Comparison of ENCODE assay signal across 19 cellular contexts in the genomic region with DNA sequence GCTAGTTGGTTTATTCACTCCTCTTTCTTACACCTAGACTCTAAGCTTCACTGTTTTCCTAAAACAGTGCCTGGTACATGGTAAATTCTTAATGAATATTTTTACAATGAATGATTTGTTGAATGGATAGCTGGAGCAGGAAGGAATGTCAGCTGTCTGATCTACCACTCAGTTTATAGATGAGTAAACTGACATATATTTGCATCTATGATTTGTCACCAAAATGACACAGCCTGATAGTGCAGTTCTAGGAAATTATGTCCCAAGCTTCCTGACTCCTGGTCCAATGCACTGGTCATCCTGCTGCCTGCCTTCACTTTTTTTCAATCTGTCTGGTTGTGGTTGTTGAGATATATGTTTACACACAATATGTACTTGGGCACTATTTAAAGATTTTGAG.
DNase-seq lines count a peak whose midpoint lies in the region; ATAC-seq, FAIRE-seq and TF ChIP-seq lines count a peak whose summit lies in the region.
"Had no signal": no experiment of that assay in that cellular context is flagged by ENCODE, and none has a peak within 500 bp of the region (broad histone marks: within the 10 kb centered on the region; RNA-seq: fewer than 3 reads in every experiment).

No MANE protein-coding gene starts in this region.

- no peak for TF ChIP-seq RAD21 in neural cell (conservative IDR thresholded peaks at IDR 0.05)

- H3K4me3 ChIP-seq in bronchial epithelial cell (ENCODE audit: low read depth, low read length): no peak overlapping the region
- no peak overlapping the region for H3K4me3 ChIP-seq in neural cell (ENCODE audit: low read length)
- no peak overlapping the region for H3K4me3 ChIP-seq in pancreas
- H3K4me3 ChIP-seq in left lung: no peak overlapping the region
- H3K4me3 ChIP-seq: upper lobe of left lung had no signal

- H3K27me3 Mint-ChIP-seq in natural killer cell treated with Interleukin-12 subunit alpha and Interleukin-12 subunit beta and Interleukin-15 and Interleukin-18, amount 100 ng/mL, for 72 hours: no peaks in the 10 kb centered on the region

- H3K36me3 Mint-ChIP-seq in natural killer cell treated with Interleukin-12 subunit alpha and Interleukin-12 subunit beta and Interleukin-15 and Interleukin-18, amount 100 ng/mL, for 72 hours: no peaks in the 10 kb centered on the region

- TF ChIP-seq CTCF in bronchial epithelial cell (IDR thresholded peaks at IDR 0.05; ENCODE audit: insufficient read depth, low read length, severe bottlenecking) (no peak), neural cell (IDR thresholded peaks at IDR 0.05; ENCODE audit: poor library complexity, severe bottlenecking) (no peak), pancreas (IDR thresholded peaks at IDR 0.05) (no peak), left lung (IDR thresholded peaks at IDR 0.05) (no peak)

- no peaks in the 10 kb centered on the region for H3K9me3 ChIP-seq in neural cell (ENCODE audit: low read length)
- H3K9me3 ChIP-seq in pancreas: no peaks in the 10 kb centered on the region
- no peaks in the 10 kb centered on the region for H3K9me3 ChIP-seq in left lung
- H3K9me3 ChIP-seq: upper lobe of left lung had no signal

- FAIRE-seq in bronchial epithelial cell (lab: Jason Lieb, UNC) (no peak), pancreas (lab: Jason Lieb, UNC) (no peak)
- FAIRE-seq: GM18507 had no signal

- DNase-seq in ELR (ENCODE audit: low read depth) (peak; percentile 59), NCI-H226 (peak; percentile 48), bronchial epithelial cell (ENCODE audit: low read depth) (peak; percentile 56), pancreas (no peak), KG1 (lab: John Stamatoyannopoulos, UW) (no peak), left lung (no peak)
- no peak for DNase-seq in natural killer cell treated with Interleukin-12 subunit alpha and Interleukin-12 subunit beta and Interleukin-15 and Interleukin-18, amount 100 ng/mL, for 72 hours (ENCODE audit: low spot score)
- DNase-seq: activated effector memory CD4-positive, alpha-beta T cell treated with anti-CD3 and anti-CD28 coated beads, Interleukin-2, amount 50 U/mL, for 16 hours; amygdala; DND-41; endodermal cell; NCI-H2029 treated with DMSO at 0.1 percent for 48 hours; NCI-H526 treated with DMSO at 0.1 percent for 48 hours; right cardiac atrium; stimulated activated CD4-positive, alpha-beta T cell treated with anti-CD3 and anti-CD28 coated beads, Interleukin-1b, Interleukin-23, amount 100 ng/mL, for 48 hours; stimulated activated naive CD8-positive, alpha-beta T cell treated with anti-CD3 and anti-CD28 coated beads, Interleukin-15, Interleukin-2, amounts not matched to agents 100 U/mL and 50 U/mL, for 24 hours; upper lobe of left lung had no signal

- no peaks in the 10 kb centered on the region for H3K36me3 ChIP-seq in bronchial epithelial cell (ENCODE audit: control insufficient read depth, insufficient read depth, low read length)
- no peaks in the 10 kb centered on the region for H3K36me3 ChIP-seq in neural cell (ENCODE audit: insufficient read depth, low read length)
- no peaks in the 10 kb centered on the region for H3K36me3 ChIP-seq in pancreas
- H3K36me3 ChIP-seq in left lung: no peaks in the 10 kb centered on the region
- H3K36me3 ChIP-seq: upper lobe of left lung had no signal

- no peak overlapping the region for H2AFZ ChIP-seq in neural cell (ENCODE audit: low read depth, low read length)

- intact Hi-C loops in pancreas (cut with DNase I): no loop called here
- intact Hi-C loops in left lung (cut with DNase I): no loop called here

- no peak overlapping the region for H3K9ac ChIP-seq in neural cell (ENCODE audit: low read length)

- no peaks in the 10 kb centered on the region for H3K79me2 ChIP-seq in neural cell (replicated peaks; ENCODE audit: insufficient read depth, low read length)

- H3K4me3 Mint-ChIP-seq in natural killer cell treated with Interleukin-12 subunit alpha and Interleukin-12 subunit beta and Interleukin-15 and Interleukin-18, amount 100 ng/mL, for 72 hours: no peak overlapping the region
- H3K4me3 Mint-ChIP-seq: endodermal cell had no signal

- no peaks in the 10 kb centered on the region for H4K20me1 ChIP-seq in neural cell (ENCODE audit: insufficient read depth)

- no peaks in the 10 kb centered on the region for H3K27me3 ChIP-seq in bronchial epithelial cell (ENCODE audit: control insufficient read depth, insufficient read depth, low read length)
- no peaks in the 10 kb centered on the region for H3K27me3 ChIP-seq in neural cell (ENCODE audit: insufficient read depth, low read depth, low read length)
- no peaks in the 10 kb centered on the region for H3K27me3 ChIP-seq in pancreas
- H3K27me3 ChIP-seq in left lung: no peaks in the 10 kb centered on the region
- H3K27me3 ChIP-seq: upper lobe of left lung had no signal

- no peak overlapping the region for H3K27ac ChIP-seq in neural cell (ENCODE audit: low read length)
- no peak overlapping the region for H3K27ac ChIP-seq in pancreas
- H3K27ac ChIP-seq in left lung: no peak overlapping the region
- H3K27ac ChIP-seq: upper lobe of left lung had no signal

- H3K9me3 Mint-ChIP-seq in natural killer cell treated with Interleukin-12 subunit alpha and Interleukin-12 subunit beta and Interleukin-15 and Interleukin-18, amount 100 ng/mL, for 72 hours: peaks cover 6% of the 10 kb centered on the region
- H3K9me3 Mint-ChIP-seq: endodermal cell had no signal

- no peaks in the 10 kb centered on the region for H3K4me1 ChIP-seq in pancreas
- H3K4me1 ChIP-seq in left lung: no peaks in the 10 kb centered on the region
- H3K4me1 ChIP-seq: upper lobe of left lung had no signal

- no peak for ATAC-seq in natural killer cell treated with Interleukin-12 subunit alpha and Interleukin-12 subunit beta and Interleukin-15 and Interleukin-18, amount 100 ng/mL, for 72 hours
- ATAC-seq in pancreas (no peak), left lung (no peak)
- ATAC-seq: stimulated activated naive CD8-positive, alpha-beta T cell treated with anti-CD3 and anti-CD28 coated beads, Interleukin-15, Interleukin-2, amounts not matched to agents 100 U/mL and 50 U/mL, for 24 hours had no signal

- H3F3A ChIP-seq in neural cell (ENCODE audit: insufficient read depth, low read length, poor library complexity, severe bottlenecking): no peaks in the 10 kb centered on the region

- no peak overlapping the region for H3K4me2 ChIP-seq in neural cell (ENCODE audit: low read length)

- H3K4me1 Mint-ChIP-seq in natural killer cell treated with Interleukin-12 subunit alpha and Interleukin-12 subunit beta and Interleukin-15 and Interleukin-18, amount 100 ng/mL, for 72 hours (ENCODE audit: low read depth in 2 of 2): no peaks in the 10 kb centered on the region

- H3K9me2 ChIP-seq in neural cell (ENCODE audit: insufficient read depth, low read length): no peaks in the 10 kb centered on the region

- peak; percentile 48 for TF ChIP-seq EP300 in neural cell (conservative IDR thresholded peaks at IDR 0.05; ENCODE audit: poor library complexity, severe bottlenecking)

- no peak overlapping the region for H3K27ac Mint-ChIP-seq in natural killer cell treated with Interleukin-12 subunit alpha and Interleukin-12 subunit beta and Interleukin-15 and Interleukin-18, amount 100 ng/mL, for 72 hours
- H3K27ac Mint-ChIP-seq: endodermal cell had no signal

TF ChIP-seq in neural cell, 6 proteins besides CTCF, POLR2A, EP300 and RAD21:
- no peak for TF ChIP-seq REST (IDR thresholded peaks at IDR 0.05; ENCODE audit: borderline replicate concordance)
- no peak for TF ChIP-seq SMC3 (conservative IDR thresholded peaks at IDR 0.05; ENCODE audit: poor library complexity)
- TF ChIP-seq MXI1 (conservative IDR thresholded peaks at IDR 0.05; ENCODE audit: poor library complexity, severe bottlenecking): no peak
- TF ChIP-seq POLR2AphosphoS5 (IDR thresholded peaks at IDR 0.05): no peak
- TF ChIP-seq EZH2 (IDR thresholded peaks at IDR 0.05; ENCODE audit: borderline replicate concordance, insufficient read depth, low read length, poor library complexity, severe bottlenecking): no peak
- TF ChIP-seq TAF1 (IDR thresholded peaks at IDR 0.05; ENCODE audit: low read depth): no peak

Comparison
In these comparisons a context has a peak if more than half of its experiments do, and no peak if none do; other contexts are left out.
1. DNase-seq: peak in ELR (single experiment), NCI-H226 (single experiment) and bronchial epithelial cell (single experiment); none in natural killer cell treated with Interleukin-12 subunit alpha and Interleukin-12 subunit beta and Interleukin-15 and Interleukin-18, amount 100 ng/mL, for 72 hours (single experiment), pancreas (0 of 6), KG1 (single experiment) and left lung (0 of 2).